15 cellular contexts compared by ENCODE assay signal in the genomic region with DNA sequence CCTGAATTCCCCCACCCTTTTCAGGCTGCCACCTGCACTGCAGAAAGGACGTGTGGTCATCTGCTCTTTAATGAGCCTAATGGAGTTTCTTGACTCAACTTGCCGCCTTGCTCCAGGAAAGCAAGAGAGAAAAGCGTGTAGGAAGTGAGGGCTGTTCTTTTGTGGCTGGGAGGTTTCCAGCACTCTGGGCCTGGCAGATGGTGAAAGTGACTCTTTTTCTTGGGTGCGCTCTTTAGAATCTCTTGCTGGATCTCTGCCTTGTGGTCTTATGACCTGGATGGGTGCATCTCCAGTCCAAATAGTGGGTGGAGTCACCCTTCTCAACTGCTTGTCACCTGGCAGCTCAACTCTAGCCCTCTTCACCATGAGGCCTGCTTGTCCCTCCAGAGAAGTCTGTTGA.
A peak's percentile ranks its signal among the peaks of the same experiment; 100 is the strongest.
DNase-seq lines count a peak whose midpoint lies in the region; ATAC-seq and TF ChIP-seq lines count a peak whose summit lies in the region.
"Had no signal": no experiment of that assay in that cellular context is flagged by ENCODE, and none has a peak within 500 bp of the region (broad histone marks: within the 10 kb centered on the region; RNA-seq: fewer than 3 reads in every experiment).

No MANE protein-coding gene starts in this region.

- H3K9me3 Mint-ChIP-seq in osteocyte (ENCODE audit: unreplicated experiment), result peaks cover 23% of the 10 kb centered on the region
- H3K9me3 Mint-ChIP-seq: IgD-negative memory B cell had no signal

- H3K4me1 Mint-ChIP-seq in osteocyte (ENCODE audit: unreplicated experiment), result no peaks in the 10 kb centered on the region
- H3K4me1 Mint-ChIP-seq: CD4-positive, CD25-positive, alpha-beta regulatory T cell; IgD-negative memory B cell had no signal

- no peak for TF ChIP-seq POLR2A in esophagus muscularis mucosa (IDR thresholded peaks at IDR 0.05; ENCODE audit: low read depth)

- no peaks in the 10 kb centered on the region for H3K36me3 ChIP-seq in esophagus muscularis mucosa

- no peaks in the 10 kb centered on the region for H3K27me3 Mint-ChIP-seq in osteocyte (ENCODE audit: unreplicated experiment)
- H3K27me3 Mint-ChIP-seq: CD4-positive, CD25-positive, alpha-beta regulatory T cell had no signal

- 90% methylated on average over 4 of the region's 4 CpGs for WGBS in esophagus muscularis mucosa

- no peak overlapping the region for H3K4me3 ChIP-seq in esophagus muscularis mucosa

- intact Hi-C loops in esophagus muscularis mucosa (cut with DNase I), result no loop called here

- H3K36me3 Mint-ChIP-seq in osteocyte (ENCODE audit: unreplicated experiment), result no peaks in the 10 kb centered on the region
- H3K36me3 Mint-ChIP-seq: CD4-positive, CD25-positive, alpha-beta regulatory T cell; IgD-negative memory B cell had no signal

- H3K27ac ChIP-seq in angular gyrus (ENCODE audit: low read depth, low read length) (peak overlapping the region; percentile 48), esophagus muscularis mucosa (replicated peaks in 1 of 4) (no peak overlapping the region)
- H3K27ac ChIP-seq: 22Rv1 had no signal

- DNase-seq in NCI-H82 (lab: John Stamatoyannopoulos, UW) (peak; percentile 9), NCI-H82 treated with DMSO at 0.1 percent for 48 hours (lab: John Stamatoyannopoulos, UW; ENCODE audit: unreplicated experiment) (no peak), esophagus muscularis mucosa (ENCODE audit: extremely low spot score) (peak; percentile 89), cerebellar cortex (ENCODE audit: low spot score) (no peak), osteocyte (ENCODE audit: extremely low spot score, unreplicated experiment) (no peak)
- DNase-seq: CD4-positive, CD25-positive, alpha-beta regulatory T cell; DMS53; GF-D8; HCEC 1CT; KG1 had no signal

- H3K4me3 Mint-ChIP-seq in osteocyte (ENCODE audit: unreplicated experiment), result no peak overlapping the region
- H3K4me3 Mint-ChIP-seq: CD4-positive, CD25-positive, alpha-beta regulatory T cell; IgD-negative memory B cell had no signal

- ATAC-seq in GM21381 (IDR thresholded peaks at IDR 0.05; ENCODE audit: unreplicated experiment) (no peak), HG03520 (IDR thresholded peaks at IDR 0.05; ENCODE audit: unreplicated experiment) (no peak)

- peaks cover 6 to 16% (median 12%) of the 10 kb centered on the region in 4 donors for H3K4me1 ChIP-seq in esophagus muscularis mucosa

- H3K27ac Mint-ChIP-seq in osteocyte (ENCODE audit: unreplicated experiment), result no peak overlapping the region
- H3K27ac Mint-ChIP-seq: IgD-negative memory B cell had no signal

- no peaks in the 10 kb centered on the region for H3K27me3 ChIP-seq in esophagus muscularis mucosa

- no peak for TF ChIP-seq EP300 in esophagus muscularis mucosa (IDR thresholded peaks at IDR 0.05)

- no peak for TF ChIP-seq CTCF in esophagus muscularis mucosa (IDR thresholded peaks at IDR 0.05)
- TF ChIP-seq CTCF in osteocyte (IDR thresholded peaks at IDR 0.05), result no peak

- no peaks in the 10 kb centered on the region for H3K9me3 ChIP-seq in esophagus muscularis mucosa

Comparison
In these comparisons a context has a peak if more than half of its experiments do, and no peak if none do; other contexts are left out.
1. DNase-seq: peak in NCI-H82 (single experiment) and esophagus muscularis mucosa (single experiment); none in NCI-H82 treated with DMSO at 0.1 percent for 48 hours (single experiment), cerebellar cortex (single experiment) and osteocyte (single experiment).